Comparison of ENCODE assay signal across 11 cellular contexts in genomic region chr10:6053816-6054581, GRCh38. TPM values are rescaled to one million over a fixed set of nuclear protein-coding genes. Genes with fewer than 3 reads are reported as not detected.
DNase-seq lines count a peak whose midpoint lies in the region; ATAC-seq, FAIRE-seq and TF ChIP-seq lines count a peak whose summit lies in the region.
"Had no signal": no experiment of that assay in that cellular context is flagged by ENCODE, and none has a peak within 500 bp of the region (broad histone marks: within the 10 kb centered on the region; RNA-seq: fewer than 3 reads in every experiment).

No MANE protein-coding gene starts in this region.

- no peak overlapping the region for H3K14ac ChIP-seq in H1 (ENCODE audit: insufficient read length)

- H3K23ac ChIP-seq in H1 (ENCODE audit: insufficient read length) = no peak overlapping the region

- POLR2A ChIA-PET in H1 (lab: Charles Lee; ENCODE audit: partially characterized antibody) = interaction anchor here (0.7 to 1.0 kb wide), 2 partner anchors 9 to 149 kb away, joined by 3 read pairs; partner anchors contain the start of gene PFKFB3

- DNase-seq in COLO668 (lab: John Stamatoyannopoulos, UW; ENCODE audit: unreplicated experiment) (peak; percentile 6), H1 (ENCODE audit: low read depth in 1 of 2, low spot score in 2 of 2) (peak in 1 of 2 experiments; percentile 34), nephron progenitor cell (peak; percentile 18), nucleus accumbens (lab: John Stamatoyannopoulos, UW) (no peak), NCI-H2171 (lab: John Stamatoyannopoulos, UW) (no peak), SKM-1 treated with dmso at 0.1 percent for 144 hours (lab: John Stamatoyannopoulos, UW; ENCODE audit: unreplicated experiment) (no peak)
- DNase-seq: central memory CD4-positive, alpha-beta T cell; substantia nigra had no signal

- TF ChIP-seq POLR2A in H1 (IDR thresholded peaks at IDR 0.05; ENCODE audit: control extremely low read depth in 1 of 2, low read depth in 2 of 2, low read length in 2 of 2) = no peak

- H3K27me3 Mint-ChIP-seq in nephron progenitor cell (ENCODE audit: low read depth, poor library complexity) = peaks cover 57% of the 10 kb centered on the region

- H4K20me1 ChIP-seq in H1 (replicated peaks in 1 of 2; ENCODE audit: control insufficient read depth in 1 of 2, insufficient read depth in 2 of 2, low read length in 2 of 2) = no peaks in the 10 kb centered on the region

- no peak overlapping the region for H2BK5ac ChIP-seq in H1 (ENCODE audit: low read depth, low read length)

- no peak overlapping the region for H3K27ac ChIP-seq in H1 (ENCODE audit: low read depth, low read length)

- no peak overlapping the region for H3K4ac ChIP-seq in H1 (replicated peaks; ENCODE audit: insufficient read length, low read depth, low read length)

- H3K36me3 ChIP-seq in H1 (ENCODE audit: control insufficient read depth in 2 of 4, insufficient read depth in 4 of 4, low read length in 3 of 4) = no peaks in the 10 kb centered on the region

- no peaks in the 10 kb centered on the region for H3K36me3 Mint-ChIP-seq in nephron progenitor cell (ENCODE audit: low read depth)

- H3K4me3 ChIP-seq in H1 (ENCODE audit: extremely low read depth in 1 of 4, insufficient read depth in 2 of 4, low read depth in 3 of 4, low read length in 4 of 4) = no peak overlapping the region

- no peaks in the 10 kb centered on the region for H3K23me2 ChIP-seq in H1 (ENCODE audit: low read depth, low read length)

- no peak for TF ChIP-seq RAD21 in H1 (IDR thresholded peaks at IDR 0.05 in 1 of 2, conservative IDR thresholded peaks at IDR 0.05 in 1 of 2; ENCODE audit: low read depth in 2 of 2, low read length in 2 of 2)

- no peak for TF ChIP-seq CTCF in H1 (IDR thresholded peaks at IDR 0.05; ENCODE audit: control extremely low read depth in 1 of 3, insufficient read depth in 1 of 3, low read depth in 1 of 3, low read length in 3 of 3)
- no peak for TF ChIP-seq CTCF in nephron progenitor cell (IDR thresholded peaks at IDR 0.05)

- H3K18ac ChIP-seq in H1 (ENCODE audit: extremely low read depth, low read length) = no peak overlapping the region

- H4K8ac ChIP-seq in H1 (ENCODE audit: extremely low read depth, insufficient read depth, low read length) = peak overlapping the region; percentile 17; the same call in 1 of the 2 replicates

- no peak overlapping the region for H3K56ac ChIP-seq in H1 (replicated peaks; ENCODE audit: insufficient read length, low read depth, low read length)

- no peak overlapping the region for H4K5ac ChIP-seq in H1 (ENCODE audit: insufficient read length, low read depth, low read length)

- no peak for ATAC-seq in GM18520 (IDR thresholded peaks at IDR 0.05; ENCODE audit: unreplicated experiment)

- CTCF ChIA-PET in H1 (lab: Charles Lee; ENCODE audit: partially characterized antibody) = interaction anchor here (0.7 to 1.3 kb wide), 4 partner anchors 11 to 32 kb away, joined by 3 to 5 read pairs (median 3); no protein-coding TSS in a partner anchor

- no peak overlapping the region for H3K4me2 ChIP-seq in H1 (ENCODE audit: insufficient read depth in 1 of 2, low read depth in 2 of 2, low read length in 2 of 2)

- peaks cover 0 to 2% (median 0%) of the 10 kb centered on the region in 4 experiments; a peak in 1 of 7 replicates for H3K4me1 ChIP-seq in H1 (replicated peaks in 1 of 4; ENCODE audit: control insufficient read depth in 3 of 4, insufficient read depth in 4 of 4, low read length in 3 of 4)

- H3K9me3 ChIP-seq in H1 (ENCODE audit: insufficient read depth in 2 of 2, low read depth in 1 of 2, low read length in 1 of 2) = no peaks in the 10 kb centered on the region

- H4K91ac ChIP-seq in H1 (replicated peaks; ENCODE audit: insufficient read length, low read length) = no peak overlapping the region

- H3K4me3 Mint-ChIP-seq in nephron progenitor cell = no peak overlapping the region

- no peak overlapping the region for H2BK12ac ChIP-seq in H1 (ENCODE audit: low read depth, low read length)

- no peaks in the 10 kb centered on the region for H3K79me1 ChIP-seq in H1 (ENCODE audit: low read depth, low read length)

- no peak for FAIRE-seq in H1 (lab: Jason Lieb, UNC)
- FAIRE-seq: TTC549 had no signal

- peaks cover 35% of the 10 kb centered on the region for H3K4me1 Mint-ChIP-seq in nephron progenitor cell

- H3K27me3 ChIP-seq in H1 (replicated peaks in 1 of 4; ENCODE audit: control insufficient read depth in 3 of 4, extremely low read depth in 1 of 4, insufficient read depth in 3 of 4, low read length in 3 of 4) = no peaks in the 10 kb centered on the region

- no peak overlapping the region for H2AK5ac ChIP-seq in H1 (ENCODE audit: low read depth, low read length)

- no peak overlapping the region for H2BK20ac ChIP-seq in H1 (ENCODE audit: low read length)

- H3K27ac Mint-ChIP-seq in nephron progenitor cell = no peak overlapping the region

- 87% methylated on average over 18 of the region's 18 CpGs; no CpG with 5 or more reads in 1 of the 2 experiments for WGBS in H1 (ENCODE audit: extremely low coverage in 1 of 2, insufficient coverage in 1 of 2, insufficient read length in 1 of 2, insufficient replicate concordance in 2 of 2, low coverage in 1 of 2, low lambda C conversion rate in 2 of 2, missing lambda C conversion rate in 1 of 2), 2 experiments

- no peaks in the 10 kb centered on the region for H3K9me3 Mint-ChIP-seq in nephron progenitor cell

- H3K79me2 ChIP-seq in H1 (ENCODE audit: control insufficient read depth in 1 of 2, insufficient read depth in 2 of 2, low read length in 2 of 2) = no peaks in the 10 kb centered on the region

- no peak overlapping the region for H3K9ac ChIP-seq in H1 (replicated peaks in 1 of 4; ENCODE audit: extremely low read depth in 1 of 4, low read depth in 3 of 4, low read length in 3 of 4)

- no peak overlapping the region for H2AFZ ChIP-seq in H1 (ENCODE audit: low read length)

- H2BK15ac ChIP-seq in H1 (ENCODE audit: low read length) = no peak overlapping the region

- TF ChIP-seq EP300 in H1 (IDR thresholded peaks at IDR 0.05; ENCODE audit: borderline replicate concordance in 1 of 2, low read depth in 2 of 2, low read length in 2 of 2) = no peak

- no peak overlapping the region for H2BK120ac ChIP-seq in H1 (replicated peaks; ENCODE audit: low read depth, low read length)

TF ChIP-seq in PFSK-1, 5 proteins besides CTCF, POLR2A, EP300 and RAD21:
- no peak for TF ChIP-seq POLR2AphosphoS5 (IDR thresholded peaks at IDR 0.05; ENCODE audit: low read depth, low read length)
- TF ChIP-seq FOXP2 (optimal IDR thresholded peaks at IDR 0.05; ENCODE audit: borderline replicate concordance, extremely low read depth, extremely low read length, insufficient read depth) = peak; percentile 29

TF ChIP-seq in H1, 55 proteins besides CTCF, POLR2A, EP300 and RAD21:
- TF ChIP-seq POU5F1 (IDR thresholded peaks at IDR 0.05; ENCODE audit: low read depth, low read length) (no peak), TEAD4 (IDR thresholded peaks at IDR 0.05; ENCODE audit: low read depth, low read length) (no peak), TCF12 (IDR thresholded peaks at IDR 0.05; ENCODE audit: low read depth, low read length) (no peak), BRCA1 (IDR thresholded peaks at IDR 0.05; ENCODE audit: low read depth, low read length) (no peak), ASH2L (IDR thresholded peaks at IDR 0.05; ENCODE audit: low read length) (no peak)

RNA-seq across cellular contexts. Expression of gene IL2RA, which starts 8.2 kb away (rescaled TPM):
- polyA plus RNA-seq in PFSK-1 (2012; ENCODE audit: insufficient read length, low read depth) = not detected
- not detected in 2 replicates for total RNA-seq in H1 (2021; fragmentation: NEBNext Ultra II Directional; extraction: Animal tissue kit (Norgen Biotek cat#: 25700))
- not detected in 2 replicates for polyA plus RNA-seq in H1 (2011; rRNA removed)
- not detected for polyA plus RNA-seq in H1 (2011; cell fraction: cytosol; rRNA removed)
- polyA plus RNA-seq in H1 (2011; cell fraction: nucleus; rRNA removed) = not detected
- polyA plus RNA-seq in H1 (2012, experiment 1 of 2) = not detected in 4 replicates
- not detected for polyA plus RNA-seq in H1 (2012, experiment 2 of 2)
- polyA plus RNA-seq in H1 (2013, experiment 1 of 2) = not detected
- polyA plus RNA-seq in H1 (2013, experiment 2 of 2) = not detected
- polyA minus RNA-seq in H1 (2011; rRNA and poly(A)+ RNA removed) = not detected in 2 replicates
- not detected for polyA minus RNA-seq in H1 (2011; cell fraction: cytosol; rRNA and poly(A)+ RNA removed)
- polyA minus RNA-seq in H1 (2011; cell fraction: nucleus; rRNA and poly(A)+ RNA removed) = not detected

RNA-seq across cellular contexts. Expression of gene RBM17, which starts 34.8 kb away (rescaled TPM):
- 126 TPM for polyA plus RNA-seq in PFSK-1 (2012; ENCODE audit: insufficient read length, low read depth)
- total RNA-seq in H1 (2021; fragmentation: NEBNext Ultra II Directional; extraction: Animal tissue kit (Norgen Biotek cat#: 25700)) = 120 and 128 TPM in 2 replicates
- polyA plus RNA-seq in H1 (2011; rRNA removed) = 15.7 and 22.9 TPM in 2 replicates
- polyA plus RNA-seq in H1 (2011; cell fraction: cytosol; rRNA removed) = 46.4 TPM
- 85.1 TPM for polyA plus RNA-seq in H1 (2011; cell fraction: nucleus; rRNA removed)
- 97.6 to 142 TPM (median 112 TPM) in 4 replicates for polyA plus RNA-seq in H1 (2012, experiment 1 of 2)
- polyA plus RNA-seq in H1 (2012, experiment 2 of 2) = 18.0 TPM
- 105 TPM for polyA plus RNA-seq in H1 (2013, experiment 1 of 2)
- 105 TPM for polyA plus RNA-seq in H1 (2013, experiment 2 of 2)
- 23.0 and 32.3 TPM in 2 replicates for polyA minus RNA-seq in H1 (2011; rRNA and poly(A)+ RNA removed)
- polyA minus RNA-seq in H1 (2011; cell fraction: cytosol; rRNA and poly(A)+ RNA removed) = 26.4 TPM
- polyA minus RNA-seq in H1 (2011; cell fraction: nucleus; rRNA and poly(A)+ RNA removed) = 41.5 TPM

Comparison
In these comparisons a context has a peak if more than half of its experiments do, and no peak if none do; other contexts are left out.
1. DNase-seq: peak in COLO668 (single experiment) and nephron progenitor cell (single experiment); none in nucleus accumbens (0 of 56), NCI-H2171 (single experiment) and SKM-1 treated with dmso at 0.1 percent for 144 hours (single experiment).